ENCODE assay signal across 20 cellular contexts in genomic region chr15:34818531-34818930, GRCh38. TPM values are rescaled to one million over a fixed set of nuclear protein-coding genes. Genes with fewer than 3 reads are reported as not detected.
"Had no signal": no experiment of that assay in that cellular context is flagged by ENCODE, and none has a peak within 500 bp of the region (broad histone marks: within the 10 kb centered on the region; RNA-seq: fewer than 3 reads in every experiment).

No MANE protein-coding gene starts in this region.

- DNase-seq: activated B cell treated with CpG ODN at 0.5 μM for 24 hours; activated CD4-positive, alpha-beta T cell treated with anti-CD3 and anti-CD28 coated beads for 48 hours; activated CD8-positive, alpha-beta memory T cell treated with anti-CD3 and anti-CD28 coated beads, Interleukin-2, amount 50 U/mL, for 4 hours; activated CD8-positive, alpha-beta T cell treated with anti-CD3 and anti-CD28 coated beads for 36 hours; activated effector memory CD4-positive, alpha-beta T cell treated with anti-CD3 and anti-CD28 coated beads, Interleukin-2, amount 50 U/mL, for 16 hours; activated T-cell treated with anti-CD3 and anti-CD28 coated beads, Interleukin-2, amount 50 U/mL, for 48 hours; amniotic stem cell; cortex of kidney; effector CD8-positive, alpha-beta T cell; esophagus squamous epithelium; foreskin melanocyte; head of caudate nucleus; nephron progenitor cell; occipital lobe; right cardiac atrium; stimulated activated naive CD8-positive, alpha-beta T cell treated with anti-CD3 and anti-CD28 coated beads, Interleukin-15, amount 100 ng/mL, for 72 hours; T-helper 2 cell had no signal

- H3K4me3 ChIP-seq: esophagus squamous epithelium, prostate gland, smooth muscle cell had no signal

- H3K4me1 ChIP-seq: esophagus squamous epithelium, prostate gland had no signal

- H3K4me2 ChIP-seq: smooth muscle cell had no signal

- H3K36me3 ChIP-seq: esophagus squamous epithelium, prostate gland had no signal

- H3K9me3 ChIP-seq: esophagus squamous epithelium, prostate gland had no signal

- H3K27ac ChIP-seq: esophagus squamous epithelium, prostate gland had no signal

- ATAC-seq: activated CD8-positive, alpha-beta T cell treated with anti-CD3 and anti-CD28 coated beads for 36 hours; right cardiac atrium; stimulated activated naive CD8-positive, alpha-beta T cell treated with anti-CD3 and anti-CD28 coated beads, Interleukin-15, amount 100 ng/mL, for 72 hours had no signal

RNA-seq across cellular contexts. Expression of gene ACTC1, which starts 23.2 kb away (rescaled TPM):
- total RNA-seq: activated B cell treated with CpG ODN at 0.5 μM for 24 hours; activated CD8-positive, alpha-beta T cell treated with anti-CD3 and anti-CD28 coated beads for 36 hours; endothelial cell of umbilical vein had no signal
